In the genomic region with DNA sequence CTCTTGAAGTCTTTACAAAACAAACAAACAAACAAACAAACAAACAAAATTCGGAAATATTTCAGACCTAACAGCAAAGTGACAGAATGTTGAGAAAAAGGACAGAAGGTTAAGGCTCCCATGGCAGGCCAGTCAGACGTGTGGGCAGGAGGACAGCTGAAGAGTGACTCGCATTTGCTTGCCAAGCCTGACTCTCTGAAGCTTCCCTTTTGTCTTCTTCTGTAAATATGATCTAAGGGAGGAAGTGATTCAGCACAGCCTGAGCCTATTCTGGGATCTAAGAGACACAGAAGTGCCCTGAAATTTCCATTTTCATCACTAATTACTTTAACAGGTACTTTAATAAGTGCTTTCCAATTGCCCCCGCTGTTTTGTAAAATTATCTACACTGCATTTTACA, we compare ENCODE assay signal across 9 cellular contexts.
A peak's percentile ranks its signal among the peaks of the same experiment; 100 is the strongest.
DNase-seq lines count a peak whose midpoint lies in the region; ATAC-seq, FAIRE-seq and TF ChIP-seq lines count a peak whose summit lies in the region.
"Had no signal": no experiment of that assay in that cellular context is flagged by ENCODE, and none has a peak within 500 bp of the region (broad histone marks: within the 10 kb centered on the region; RNA-seq: fewer than 3 reads in every experiment).

No MANE protein-coding gene starts in this region.

- peak; percentile 62 for ATAC-seq in GM12878

- POLR2A ChIA-PET in GM12878 (lab: Charles Lee) = no interaction called here

- H3K4me2 ChIP-seq in GM12878 (ENCODE audit: control insufficient read depth, insufficient read depth) (no peak overlapping the region), hepatocyte (no peak overlapping the region)

- H3K27ac ChIP-seq in GM12878 (ENCODE audit: control insufficient read depth, insufficient read depth) (no peak overlapping the region), hepatocyte (no peak overlapping the region), uterus (no peak overlapping the region)

- SMC1A ChIA-PET in GM12878 (lab: Charles Lee; ENCODE audit: uncharacterized antibody, unreplicated experiment) = interaction anchor here (0.8 to 1.9 kb wide), 12 partner anchors 9 to 338 kb away, joined by 3 to 5 read pairs (median 4); no protein-coding TSS in a partner anchor

- FAIRE-seq in GM12878 (lab: Jason Lieb, UNC) = no peak
- FAIRE-seq: colon had no signal

- H4K20me1 ChIP-seq in GM12878 (ENCODE audit: control insufficient read depth, insufficient read depth) (no peaks in the 10 kb centered on the region), hepatocyte (ENCODE audit: insufficient read depth, poor library complexity, severe bottlenecking) (no peaks in the 10 kb centered on the region)

- CTCF ChIA-PET in GM12878 (lab: Yijun Ruan, JAX) = interaction anchor here (1.1 to 1.9 kb wide), 3 partner anchors 8 to 257 kb away, joined by 3 to 7 read pairs (median 5); no protein-coding TSS in a partner anchor

- H3K27ac Mint-ChIP-seq in nephron = peak overlapping the region in 2 of 3 experiments; percentile 5 to 7

- RAD21 ChIA-PET in GM12878 (lab: Charles Lee; ENCODE audit: unreplicated experiment) = interaction anchor here (0.8 to 1.0 kb wide), 3 partner anchors 10 to 65 kb away, joined by 3 to 4 read pairs (median 3); no protein-coding TSS in a partner anchor

- no peak for TF ChIP-seq EP300 in GM12878 (IDR thresholded peaks at IDR 0.05; ENCODE audit: borderline replicate concordance in 1 of 2, control insufficient read depth in 1 of 2, low read depth in 2 of 2, low read length in 2 of 2)

- no peak for TF ChIP-seq POLR2A in GM12878 (IDR thresholded peaks at IDR 0.05; ENCODE audit: low read depth, low read length)
- TF ChIP-seq POLR2A in uterus (IDR thresholded peaks at IDR 0.05) = no peak

- intact Hi-C loops in GM12878 (cut with micrococcal nuclease; ENCODE audit: unreplicated experiment) = no loop called here
- intact Hi-C loops in uterus (cut with DNase I; ENCODE audit: low total_unique reads) = no loop called here

- no peak overlapping the region for H2AFZ ChIP-seq in GM12878 (ENCODE audit: control insufficient read depth, low read depth, low read length)
- H2AFZ ChIP-seq in hepatocyte = no peak overlapping the region

- H3K9me3 Mint-ChIP-seq in nephron = peaks cover 26% of the 10 kb centered on the region

- no peaks in the 10 kb centered on the region for H3K36me3 ChIP-seq in GM12878 (ENCODE audit: control insufficient read depth in 2 of 2, insufficient read depth in 2 of 2, low read length in 1 of 2)
- no peaks in the 10 kb centered on the region for H3K36me3 ChIP-seq in hepatocyte (replicated peaks; ENCODE audit: insufficient read depth, low read depth)
- H3K36me3 ChIP-seq in uterus = no peaks in the 10 kb centered on the region

- TF ChIP-seq RAD21 in GM12878 (IDR thresholded peaks at IDR 0.05; ENCODE audit: insufficient read depth, low read depth, low read length) = no peak

- H3K79me2 ChIP-seq in GM12878 (ENCODE audit: control insufficient read depth, insufficient read depth, low read length) (no peaks in the 10 kb centered on the region), hepatocyte (no peaks in the 10 kb centered on the region)

- no peaks in the 10 kb centered on the region for H3K27me3 Mint-ChIP-seq in nephron (ENCODE audit: low read depth)

- no peaks in the 10 kb centered on the region for H3K4me1 ChIP-seq in GM12878 (ENCODE audit: control insufficient read depth, insufficient read depth, low read length)
- no peaks in the 10 kb centered on the region for H3K4me1 ChIP-seq in hepatocyte (ENCODE audit: insufficient read depth)
- H3K4me1 ChIP-seq in uterus = no peaks in the 10 kb centered on the region

- H3K9me2 ChIP-seq in hepatocyte (replicated peaks; ENCODE audit: insufficient read depth) = no peaks in the 10 kb centered on the region

- H3K27me3 ChIP-seq in GM12878 (replicated peaks in 1 of 2; ENCODE audit: control insufficient read depth in 2 of 2, insufficient read depth in 2 of 2, low read length in 1 of 2) (no peaks in the 10 kb centered on the region), hepatocyte (no peaks in the 10 kb centered on the region), uterus (no peaks in the 10 kb centered on the region)

- DNase-seq in GF-D8 (lab: John Stamatoyannopoulos, UW) (peak; percentile 6), NCI-H2029 (lab: John Stamatoyannopoulos, UW) (peak; percentile 81), GM12878 (ENCODE audit: low read depth, low spot score) (no peak), hepatocyte (ENCODE audit: low spot score) (no peak), uterus (no peak), T-helper 9 cell (no peak), NCI-H226 (no peak)

- no TSS peak for BruUV-seq in GM12878 (replicated peaks; lab: Mats Ljungman, UMichigan)

- TF ChIP-seq CTCF in GM12878 (IDR thresholded peaks at IDR 0.05 in 2 of 3, conservative IDR thresholded peaks at IDR 0.05 in 1 of 3; ENCODE audit: control insufficient read depth in 2 of 3, extremely low read depth in 1 of 3, insufficient read depth in 1 of 3, low read depth in 3 of 3, low read length in 3 of 3) = no peak
- TF ChIP-seq CTCF in nephron (IDR thresholded peaks at IDR 0.05; ENCODE audit: unreplicated experiment in 3 of 3) = no peak
- TF ChIP-seq CTCF in hepatocyte (IDR thresholded peaks at IDR 0.05; ENCODE audit: poor library complexity) = no peak
- no peak for TF ChIP-seq CTCF in uterus (IDR thresholded peaks at IDR 0.05)

- in situ Hi-C loops in GM12878 (cut with MboI) = no loop called here

- H3K4me1 Mint-ChIP-seq in nephron = peaks cover 16% of the 10 kb centered on the region

- H3K9ac ChIP-seq in GM12878 (ENCODE audit: control insufficient read depth, insufficient read depth, low read length) = no peak overlapping the region

- H3K36me3 Mint-ChIP-seq in nephron (ENCODE audit: low read depth) = peaks cover 6% of the 10 kb centered on the region

- no peak overlapping the region for H3K4me3 Mint-ChIP-seq in nephron

- H3K4me3 ChIP-seq in GM12878 = no peak overlapping the region
- H3K4me3 ChIP-seq in hepatocyte = no peak overlapping the region
- no peak overlapping the region for H3K4me3 ChIP-seq in uterus

- H3K9me3 ChIP-seq in GM12878 (replicated peaks; ENCODE audit: control insufficient read depth, insufficient read depth, low read length) (no peaks in the 10 kb centered on the region), hepatocyte (ENCODE audit: low read depth) (no peaks in the 10 kb centered on the region), uterus (no peaks in the 10 kb centered on the region)

- WGBS in GM12878 (ENCODE audit: insufficient coverage, insufficient replicate concordance, low lambda C conversion rate, missing lambda C conversion rate) = 3% methylated on average over 4 of the region's 4 CpGs
- WGBS in hepatocyte (ENCODE audit: low lambda C conversion rate, missing lambda C conversion rate) = 50% methylated on average over 4 of the region's 4 CpGs

TF ChIP-seq in GM12878, 131 proteins besides CTCF, POLR2A, EP300 and RAD21 (continues in another document):
- TF ChIP-seq MEF2A (IDR thresholded peaks at IDR 0.05; ENCODE audit: insufficient read depth, low read depth, low read length) (no peak), NR2C1 (IDR thresholded peaks at IDR 0.05) (no peak), USF2 (IDR thresholded peaks at IDR 0.05; ENCODE audit: borderline replicate concordance, low read depth, low read length) (no peak), EGR1 (IDR thresholded peaks at IDR 0.05; ENCODE audit: borderline replicate concordance in 1 of 2, low read depth in 2 of 2, low read length in 2 of 2) (no peak), SIN3A (IDR thresholded peaks at IDR 0.05; ENCODE audit: low read depth, low read length) (no peak), TCF12 (IDR thresholded peaks at IDR 0.05; ENCODE audit: low read depth, low read length) (no peak), TAF1 (IDR thresholded peaks at IDR 0.05; ENCODE audit: borderline replicate concordance, low read depth, low read length) (no peak), ASH2L (IDR thresholded peaks at IDR 0.05; ENCODE audit: borderline replicate concordance, low read depth) (no peak), KAT2A (conservative IDR thresholded peaks at IDR 0.05; ENCODE audit: control insufficient read depth, low read depth, low read length) (no peak), ZBED1 (IDR thresholded peaks at IDR 0.05; ENCODE audit: borderline replicate concordance) (no peak), PBX3 (IDR thresholded peaks at IDR 0.05; ENCODE audit: insufficient replicate concordance, low read depth, low read length) (no peak)

Comparison
In these comparisons a context has a peak if more than half of its experiments do, and no peak if none do; other contexts are left out.
1. DNase-seq: peak in GF-D8 (single experiment) and NCI-H2029 (single experiment); none in GM12878 (single experiment), hepatocyte (single experiment), uterus (0 of 2), T-helper 9 cell (single experiment) and NCI-H226 (single experiment).